ENCODE assay signal across 8 cellular contexts in genomic region chr17:17782425-17783120, GRCh38. TPM values are rescaled to one million over a fixed set of nuclear protein-coding genes. Genes with fewer than 3 reads are reported as not detected.
A peak's percentile ranks its signal among the peaks of the same experiment; 100 is the strongest.
DNase-seq lines count a peak whose midpoint lies in the region; ATAC-seq, FAIRE-seq and TF ChIP-seq lines count a peak whose summit lies in the region.

No MANE protein-coding gene starts in this region.

- no peaks in the 10 kb centered on the region for H3K9me2 ChIP-seq in neural cell (ENCODE audit: insufficient read depth, low read length)

- peak overlapping the region; percentile 88 for H3K4me3 Mint-ChIP-seq in CD4-positive, alpha-beta T cell

- H3K27ac ChIP-seq in CD4-positive, alpha-beta T cell (ENCODE audit: low read depth, low read length), result no peak overlapping the region
- H3K27ac ChIP-seq in SJSA1, result no peak overlapping the region
- H3K27ac ChIP-seq in neural cell (ENCODE audit: low read length), result peak overlapping the region; percentile 96

- peak; percentile 1 for TF ChIP-seq EP300 in neural cell (conservative IDR thresholded peaks at IDR 0.05; ENCODE audit: poor library complexity, severe bottlenecking)

- H3K4me1 Mint-ChIP-seq in CD4-positive, alpha-beta T cell (ENCODE audit: low read depth), result peaks cover 30% of the 10 kb centered on the region

- peak overlapping the region; percentile 26 for H3K4me3 ChIP-seq in SJSA1
- peak overlapping the region; percentile 48 for H3K4me3 ChIP-seq in epithelial cell of proximal tubule (ENCODE audit: low read depth, low read length)
- peak overlapping the region; percentile 89 for H3K4me3 ChIP-seq in neural cell (ENCODE audit: low read length)

- H2AFZ ChIP-seq in neural cell (ENCODE audit: low read depth, low read length), result no peak overlapping the region

- H3K4me1 ChIP-seq in SJSA1 (replicated peaks), result peaks cover 32% of the 10 kb centered on the region

- TF ChIP-seq CTCF in CD4-positive, alpha-beta T cell (IDR thresholded peaks at IDR 0.05), result no peak
- no peak for TF ChIP-seq CTCF in epithelial cell of proximal tubule (conservative IDR thresholded peaks at IDR 0.05; ENCODE audit: low read depth, low read length)
- no peak for TF ChIP-seq CTCF in neural cell (IDR thresholded peaks at IDR 0.05; ENCODE audit: poor library complexity, severe bottlenecking)

- no peaks in the 10 kb centered on the region for H3F3A ChIP-seq in neural cell (ENCODE audit: insufficient read depth, low read length, poor library complexity, severe bottlenecking)

- CTCF ChIA-PET in CD4-positive, alpha-beta T cell (lab: Charles Lee), result no interaction called here

- TF ChIP-seq POLR2A in H54 (IDR thresholded peaks at IDR 0.05; ENCODE audit: low read depth, low read length), result no peak

- no peak for FAIRE-seq in H54 (lab: Jason Lieb, UNC)

- H3K9me3 Mint-ChIP-seq in CD4-positive, alpha-beta T cell, result no peaks in the 10 kb centered on the region

- H3K27ac Mint-ChIP-seq in CD4-positive, alpha-beta T cell, result no peak overlapping the region

- no peaks in the 10 kb centered on the region for H3K36me3 Mint-ChIP-seq in CD4-positive, alpha-beta T cell (ENCODE audit: low read depth)

- DNase-seq in CD4-positive, alpha-beta T cell, result no peak
- DNase-seq in SJSA1 (ENCODE audit: low read depth in 1 of 2, low spot score in 2 of 2) (no peak), epithelial cell of proximal tubule (ENCODE audit: low read depth) (no peak), H54 (ENCODE audit: insufficient read length, low spot score) (no peak), NCI-H2196 (lab: John Stamatoyannopoulos, UW; ENCODE audit: unreplicated experiment) (no peak), HK-2 (ENCODE audit: unreplicated experiment) (no peak)

- H3K27me3 Mint-ChIP-seq in CD4-positive, alpha-beta T cell, result no peaks in the 10 kb centered on the region

- H3K4me2 ChIP-seq in neural cell (ENCODE audit: low read length), result no peak overlapping the region

- no peak for TF ChIP-seq RAD21 in neural cell (conservative IDR thresholded peaks at IDR 0.05)

- intact Hi-C loops in CD4-positive, alpha-beta T cell (cut with DNase I, micrococcal nuclease), result loop anchor here in 1 of 2 experiments (10.0 kb wide), 1 partner anchor 88 kb away; no protein-coding TSS in a partner anchor

- peak overlapping the region; percentile 94 for H3K9ac ChIP-seq in neural cell (ENCODE audit: low read length)

- peaks cover 13% of the 10 kb centered on the region for H4K20me1 ChIP-seq in neural cell (ENCODE audit: insufficient read depth)

- no peaks in the 10 kb centered on the region for H3K27me3 ChIP-seq in CD4-positive, alpha-beta T cell (ENCODE audit: control insufficient read depth, insufficient read depth, low read length)
- H3K27me3 ChIP-seq in SJSA1 (replicated peaks), result no peaks in the 10 kb centered on the region
- no peaks in the 10 kb centered on the region for H3K27me3 ChIP-seq in neural cell (ENCODE audit: insufficient read depth, low read depth, low read length)

- no peaks in the 10 kb centered on the region for H3K9me3 ChIP-seq in CD4-positive, alpha-beta T cell (ENCODE audit: control insufficient read depth, low read length)
- H3K9me3 ChIP-seq in SJSA1 (replicated peaks), result no peaks in the 10 kb centered on the region
- no peaks in the 10 kb centered on the region for H3K9me3 ChIP-seq in neural cell (ENCODE audit: low read length)

- ATAC-seq in CD4-positive, alpha-beta T cell (ENCODE audit: poor library complexity), result peak; percentile 1
- peak; percentile 9 for ATAC-seq in GM21786 (IDR thresholded peaks at IDR 0.05; ENCODE audit: unreplicated experiment)

- H3K79me2 ChIP-seq in neural cell (replicated peaks; ENCODE audit: insufficient read depth, low read length), result peaks cover 71% of the 10 kb centered on the region

- POLR2A ChIA-PET in CD4-positive, alpha-beta T cell (lab: Charles Lee), result interaction anchor here (1.3 kb wide), 1 partner anchor 10 kb away, joined by 3 read pairs; no protein-coding TSS in a partner anchor

- H3K36me3 ChIP-seq in SJSA1 (peaks cover 7% of the 10 kb centered on the region), neural cell (ENCODE audit: insufficient read depth, low read length) (no peaks in the 10 kb centered on the region)

TF ChIP-seq in neural cell, 6 proteins besides CTCF, POLR2A, EP300 and RAD21:
- TF ChIP-seq REST (IDR thresholded peaks at IDR 0.05; ENCODE audit: borderline replicate concordance) (peak; percentile 16), POLR2AphosphoS5 (IDR thresholded peaks at IDR 0.05) (no peak), EZH2 (IDR thresholded peaks at IDR 0.05; ENCODE audit: borderline replicate concordance, insufficient read depth, low read length, poor library complexity, severe bottlenecking) (no peak), TAF1 (IDR thresholded peaks at IDR 0.05; ENCODE audit: low read depth) (peak; percentile 12), SMC3 (conservative IDR thresholded peaks at IDR 0.05; ENCODE audit: poor library complexity) (peak; percentile 4), MXI1 (conservative IDR thresholded peaks at IDR 0.05; ENCODE audit: poor library complexity, severe bottlenecking) (peak; percentile 85)

RNA-seq across cellular contexts. Expression of gene SREBF1, which starts 54.2 kb away (rescaled TPM):
- 100 to 1,000 TPM; 249 to 264 TPM for total RNA-seq in CD4-positive, alpha-beta T cell
- 17.2 and 32.7 TPM in 2 replicates for total RNA-seq in SJSA1 (2014; rRNA removed; shearing (Covaris generic))
- total RNA-seq in epithelial cell of proximal tubule, result 58.3 and 65.1 TPM in 2 replicates
- 22.5 and 25.9 TPM in 2 replicates for polyA plus RNA-seq in neural cell
- polyA minus RNA-seq in neural cell, result 11.7 and 20.0 TPM in 2 replicates

Comparison
In these comparisons a context has a peak if more than half of its experiments do, and no peak if none do; other contexts are left out.
1. H3K4me3 ChIP-seq: peak in every context shown above with its lines; median percentile 89 in neural cell; 48 in epithelial cell of proximal tubule; 26 in SJSA1.